In genomic region chr18:8895341-8895740, GRCh38 we compare ENCODE assay signal across 27 cellular contexts.
"Had no signal": no experiment of that assay in that cellular context is flagged by ENCODE, and none has a peak within 500 bp of the region (broad histone marks: within the 10 kb centered on the region; RNA-seq: fewer than 3 reads in every experiment).

No MANE protein-coding gene starts in this region.

- ATAC-seq: heart right ventricle; naive thymus-derived CD4-positive, alpha-beta T cell; natural killer cell treated with Interleukin-12 subunit alpha and Interleukin-12 subunit beta and Interleukin-15 and Interleukin-18, amount 100 ng/mL, for 72 hours; right lobe of liver; stimulated activated naive B cell treated with anti-CD40 and anti-IgM and Interleukin-4, amounts not matched to agents 10 μg/mL and 1 μg/mL and 100 μg/mL, for 72 hours had no signal

- H3K27me3 ChIP-seq: hepatocyte, neural progenitor cell, neutrophil, ovary, right atrium auricular region, right lobe of liver, suprapubic skin, transverse colon, upper lobe of left lung, vagina had no signal

- H2AFZ ChIP-seq: hepatocyte, neural progenitor cell had no signal

- H3K4me2 ChIP-seq: hepatocyte, neural progenitor cell had no signal

- H3K9me3 Mint-ChIP-seq: natural killer cell treated with Interleukin-12 subunit alpha and Interleukin-12 subunit beta and Interleukin-15 and Interleukin-18, amount 100 ng/mL, for 72 hours; stimulated activated naive CD8-positive, alpha-beta T cell treated with anti-CD3 and anti-CD28 coated beads, Interleukin-15, Interleukin-2, amounts not matched to agents 100 ng/mL and 50 ng/mL, for 24 hours had no signal

- H3K9ac ChIP-seq: neural progenitor cell had no signal

- H3K36me3 ChIP-seq: heart right ventricle, left ventricle myocardium inferior, neural progenitor cell, neutrophil, ovary, right atrium auricular region, right lobe of liver, suprapubic skin, transverse colon, upper lobe of left lung, vagina had no signal

- H3K27me3 Mint-ChIP-seq: progenitor cell of endocrine pancreas; stimulated activated naive CD8-positive, alpha-beta T cell treated with anti-CD3 and anti-CD28 coated beads, Interleukin-15, Interleukin-2, amounts not matched to agents 100 ng/mL and 50 ng/mL, for 24 hours had no signal

- H3K27ac ChIP-seq: heart right ventricle, hepatocyte, left ventricle myocardium inferior, neural progenitor cell, neutrophil, ovary, right atrium auricular region, right lobe of liver, skin epidermis, suprapubic skin, transverse colon, upper lobe of left lung, vagina had no signal

- H3K36me3 Mint-ChIP-seq: mesothelial cell of epicardium; naive thymus-derived CD4-positive, alpha-beta T cell; natural killer cell treated with Interleukin-12 subunit alpha and Interleukin-12 subunit beta and Interleukin-15 and Interleukin-18, amount 100 ng/mL, for 72 hours; neural progenitor cell; stimulated activated naive B cell treated with anti-CD40 and anti-IgM and Interleukin-4, amounts not matched to agents 10 μg/mL and 1 μg/mL and 100 μg/mL, for 72 hours had no signal

- DNase-seq: heart right ventricle; islet precursor cell; left ventricle myocardium inferior; mesendoderm; naive thymus-derived CD4-positive, alpha-beta T cell; occipital lobe; ovary; right lobe of liver; stimulated activated CD4-positive, alpha-beta T cell treated with anti-CD3 and anti-CD28 coated beads, Interleukin-12 subunit alpha, Interleukin-12 subunit beta, amount 100 ng/mL, for 4 hours; stimulated activated CD4-positive, alpha-beta T cell treated with anti-CD3 and anti-CD28 coated beads, Interleukin-15, amount 100 ng/mL, for 24 hours; stimulated activated CD4-positive, alpha-beta T cell treated with anti-CD3 and anti-CD28 coated beads, Interleukin-2, amount 100 ng/mL, for 24 hours; stimulated activated CD4-positive, alpha-beta T cell treated with anti-CD3 and anti-CD28 coated beads, Interleukin-4, amount 100 ng/mL, for 1 hour; stimulated activated naive B cell treated with anti-CD40 and anti-IgM and Interleukin-4, amounts not matched to agents 10 μg/mL and 1 μg/mL and 100 μg/mL, for 72 hours; transverse colon; upper lobe of left lung had no signal

- H3K4me3 ChIP-seq: heart right ventricle, hepatocyte, left ventricle myocardium inferior, lung, neural progenitor cell, ovary, right atrium auricular region, right lobe of liver, skin epidermis, suprapubic skin, transverse colon, upper lobe of left lung, vagina had no signal

- H3K4me3 Mint-ChIP-seq: mesothelial cell of epicardium; naive thymus-derived CD4-positive, alpha-beta T cell; natural killer cell treated with Interleukin-12 subunit alpha and Interleukin-12 subunit beta and Interleukin-15 and Interleukin-18, amount 100 ng/mL, for 72 hours; neural progenitor cell; stimulated activated naive B cell treated with anti-CD40 and anti-IgM and Interleukin-4, amounts not matched to agents 10 μg/mL and 1 μg/mL and 100 μg/mL, for 72 hours; stimulated activated naive CD8-positive, alpha-beta T cell treated with anti-CD3 and anti-CD28 coated beads, Interleukin-15, Interleukin-2, amounts not matched to agents 100 ng/mL and 50 ng/mL, for 24 hours had no signal

- H3K4me1 Mint-ChIP-seq: naive thymus-derived CD4-positive, alpha-beta T cell had no signal

- H3K4me1 ChIP-seq: heart right ventricle, left ventricle myocardium inferior, neural progenitor cell, right atrium auricular region, right lobe of liver, suprapubic skin, upper lobe of left lung, vagina had no signal

- H3K27ac Mint-ChIP-seq: mesothelial cell of epicardium; naive thymus-derived CD4-positive, alpha-beta T cell; natural killer cell treated with Interleukin-12 subunit alpha and Interleukin-12 subunit beta and Interleukin-15 and Interleukin-18, amount 100 ng/mL, for 72 hours; neural progenitor cell; progenitor cell of endocrine pancreas; stimulated activated naive B cell treated with anti-CD40 and anti-IgM and Interleukin-4, amounts not matched to agents 10 μg/mL and 1 μg/mL and 100 μg/mL, for 72 hours; stimulated activated naive CD8-positive, alpha-beta T cell treated with anti-CD3 and anti-CD28 coated beads, Interleukin-15, Interleukin-2, amounts not matched to agents 100 ng/mL and 50 ng/mL, for 24 hours had no signal

- H3K9me3 ChIP-seq: neutrophil, right atrium auricular region, right lobe of liver, suprapubic skin, transverse colon, upper lobe of left lung had no signal
